ENCODE assay signal across 9 cellular contexts in genomic region chr17:7548585-7549400, GRCh38. TPM values are rescaled to one million over a fixed set of nuclear protein-coding genes. Genes with fewer than 3 reads are reported as not detected.
DNase-seq lines count a peak whose midpoint lies in the region; ATAC-seq, FAIRE-seq and TF ChIP-seq lines count a peak whose summit lies in the region.
"Had no signal": no experiment of that assay in that cellular context is flagged by ENCODE, and none has a peak within 500 bp of the region (broad histone marks: within the 10 kb centered on the region; RNA-seq: fewer than 3 reads in every experiment).

TNFSF12 (plus strand) TSS chr17:7549058; CDS start chr17:7549154, 96 bp downstream.

- no peak for FAIRE-seq in RCC 7860 (lab: Jason Lieb, UNC)
- FAIRE-seq: TTC549 had no signal

- H3K27ac Mint-ChIP-seq in activated naive CD4-positive, alpha-beta T cell treated with anti-CD3 and anti-CD28 coated beads, Interleukin-2, amount 10 ng/mL, durations not matched to agents 7 days and 5 days, result peak within 1 kb of the TSS; percentile 90

- DNase-seq in EL, result peak; percentile 50
- DNase-seq in NCI-H69 (lab: John Stamatoyannopoulos, UW), result peak; percentile 27
- peak; percentile 82 for DNase-seq in activated naive CD4-positive, alpha-beta T cell treated with anti-CD3 and anti-CD28 coated beads, Interleukin-2, amount 10 ng/mL, durations not matched to agents 7 days and 5 days
- DNase-seq in Right ventricle myocardium inferior (ENCODE audit: missing footprints), result peak; percentile 89
- no peak for DNase-seq in omental fat pad (ENCODE audit: low spot score)
- DNase-seq in vagina (ENCODE audit: extremely low spot score in 2 of 2), result no peak
- DNase-seq in RCC 7860 (ENCODE audit: low spot score), result no peak

- ATAC-seq in Right ventricle myocardium inferior (peak; percentile 84), omental fat pad (ENCODE audit: low FRiP score) (peak; percentile 69), HG02870 (IDR thresholded peaks at IDR 0.05; ENCODE audit: unreplicated experiment) (no peak)

- peak within 1 kb of the TSS; percentile 82 for H3K27ac ChIP-seq in vagina

- no peaks in the 10 kb centered on the region for H3K27me3 ChIP-seq in vagina

- CTCF ChIA-PET in activated naive CD4-positive, alpha-beta T cell treated with anti-CD3 and anti-CD28 coated beads, Interleukin-2, amount 10 ng/mL, durations not matched to agents 7 days and 5 days (lab: Charles Lee), result interaction anchor here (0.8 to 4.6 kb wide), 3 partner anchors 12 to 34 kb away, joined by 3 to 26 read pairs (median 7); partner anchors contain the start of gene SENP3

- TF ChIP-seq POLR2A in vagina (IDR thresholded peaks at IDR 0.05), result no peak

- no peaks in the 10 kb centered on the region for H3K9me3 Mint-ChIP-seq in activated naive CD4-positive, alpha-beta T cell treated with anti-CD3 and anti-CD28 coated beads, Interleukin-2, amount 10 ng/mL, durations not matched to agents 7 days and 5 days

- peak within 1 kb of the TSS; percentile 93 for H3K4me3 Mint-ChIP-seq in activated naive CD4-positive, alpha-beta T cell treated with anti-CD3 and anti-CD28 coated beads, Interleukin-2, amount 10 ng/mL, durations not matched to agents 7 days and 5 days

- no peaks in the 10 kb centered on the region for H3K9me3 ChIP-seq in vagina

- H3K4me1 ChIP-seq in vagina, result peaks cover 24% of the 10 kb centered on the region

- peaks cover 59% of the 10 kb centered on the region for H3K4me1 Mint-ChIP-seq in activated naive CD4-positive, alpha-beta T cell treated with anti-CD3 and anti-CD28 coated beads, Interleukin-2, amount 10 ng/mL, durations not matched to agents 7 days and 5 days

- TF ChIP-seq CTCF in omental fat pad (IDR thresholded peaks at IDR 0.05), result no peak
- TF ChIP-seq CTCF in vagina (IDR thresholded peaks at IDR 0.05), result no peak

- peaks cover 39% of the 10 kb centered on the region for H3K36me3 Mint-ChIP-seq in activated naive CD4-positive, alpha-beta T cell treated with anti-CD3 and anti-CD28 coated beads, Interleukin-2, amount 10 ng/mL, durations not matched to agents 7 days and 5 days

- H3K36me3 ChIP-seq in vagina, result no peaks in the 10 kb centered on the region

- intact Hi-C loops in Right ventricle myocardium inferior (cut with DNase I), result loop anchor here (1.0 to 5.0 kb wide), 2 partner anchors 10 to 61 kb away; partner anchors contain the start of gene TNFSF13
- intact Hi-C loops in vagina (cut with DNase I), result no loop called here

- peak within 1 kb of the TSS; percentile 54 to 81 for H3K4me3 ChIP-seq in vagina

- H3K27me3 Mint-ChIP-seq in activated naive CD4-positive, alpha-beta T cell treated with anti-CD3 and anti-CD28 coated beads, Interleukin-2, amount 10 ng/mL, durations not matched to agents 7 days and 5 days, result no peaks in the 10 kb centered on the region

RNA-seq across cellular contexts. Expression of gene TNFSF12, which starts in this region (rescaled TPM):
- total RNA-seq in Right ventricle myocardium inferior (41.7 TPM), omental fat pad (10 to 100 TPM; 29.2 to 64.5 (median 41.5) TPM), vagina (60.6 TPM)

Comparison
In these comparisons a context has a peak if more than half of its experiments do, and no peak if none do; other contexts are left out.
1. DNase-seq: peak in EL (single experiment), NCI-H69 (single experiment), activated naive CD4-positive, alpha-beta T cell treated with anti-CD3 and anti-CD28 coated beads, Interleukin-2, amount 10 ng/mL, durations not matched to agents 7 days and 5 days (single experiment) and Right ventricle myocardium inferior (single experiment); none in omental fat pad (single experiment), vagina (0 of 2) and RCC 7860 (single experiment).